8 cellular contexts compared by ENCODE assay signal in genomic region chr17:17495448-17496188, GRCh38. TPM values are rescaled to one million over a fixed set of nuclear protein-coding genes. Genes with fewer than 3 reads are reported as not detected.
DNase-seq lines count a peak whose midpoint lies in the region; ATAC-seq and TF ChIP-seq lines count a peak whose summit lies in the region.

No MANE protein-coding gene starts in this region.

- peaks cover 23% of the 10 kb centered on the region for H3K36me3 Mint-ChIP-seq in MCF 10A (ENCODE audit: insufficient read depth, unreplicated experiment)
- H3K36me3 Mint-ChIP-seq in activated CD8-positive, alpha-beta memory T cell treated with anti-CD3 and anti-CD28 coated beads, Interleukin-2, amount 10 ng/mL, durations not matched to agents 7 days and 5 days = peaks cover 7% of the 10 kb centered on the region
- H3K36me3 Mint-ChIP-seq in neural crest cell (ENCODE audit: low read depth) = peaks cover 3% of the 10 kb centered on the region

- H3K4me1 Mint-ChIP-seq in MCF 10A (ENCODE audit: insufficient read depth, unreplicated experiment) = no peaks in the 10 kb centered on the region
- peaks cover 4% of the 10 kb centered on the region for H3K4me1 Mint-ChIP-seq in activated CD8-positive, alpha-beta memory T cell treated with anti-CD3 and anti-CD28 coated beads, Interleukin-2, amount 10 ng/mL, durations not matched to agents 7 days and 5 days
- H3K4me1 Mint-ChIP-seq in neural crest cell = peaks cover 18% of the 10 kb centered on the region

- peak; percentile 8 for ATAC-seq in activated CD8-positive, alpha-beta memory T cell treated with anti-CD3 and anti-CD28 coated beads, Interleukin-2, amount 10 ng/mL, durations not matched to agents 7 days and 5 days
- ATAC-seq in HG03460 (IDR thresholded peaks at IDR 0.05; ENCODE audit: unreplicated experiment) = no peak

- no peak overlapping the region for H3K27ac Mint-ChIP-seq in MCF 10A (ENCODE audit: low read depth, unreplicated experiment)
- H3K27ac Mint-ChIP-seq in activated CD8-positive, alpha-beta memory T cell treated with anti-CD3 and anti-CD28 coated beads, Interleukin-2, amount 10 ng/mL, durations not matched to agents 7 days and 5 days = no peak overlapping the region
- H3K27ac Mint-ChIP-seq in neural crest cell (ENCODE audit: unreplicated experiment) = no peak overlapping the region

- peak overlapping the region; percentile 65 to 77 (median 70) for H3K4me3 ChIP-seq in breast epithelium
- peak overlapping the region; percentile 62 for H3K4me3 ChIP-seq in fibroblast of pulmonary artery (replicated peaks; ENCODE audit: low read depth, low read length)

- H3K9me3 Mint-ChIP-seq in MCF 10A (ENCODE audit: unreplicated experiment) = no peaks in the 10 kb centered on the region
- no peaks in the 10 kb centered on the region for H3K9me3 Mint-ChIP-seq in activated CD8-positive, alpha-beta memory T cell treated with anti-CD3 and anti-CD28 coated beads, Interleukin-2, amount 10 ng/mL, durations not matched to agents 7 days and 5 days (ENCODE audit: low read depth)
- no peaks in the 10 kb centered on the region for H3K9me3 Mint-ChIP-seq in neural crest cell

- H3K27me3 Mint-ChIP-seq in MCF 10A (ENCODE audit: insufficient read depth, unreplicated experiment) = no peaks in the 10 kb centered on the region
- peaks cover 15% of the 10 kb centered on the region for H3K27me3 Mint-ChIP-seq in activated CD8-positive, alpha-beta memory T cell treated with anti-CD3 and anti-CD28 coated beads, Interleukin-2, amount 10 ng/mL, durations not matched to agents 7 days and 5 days
- H3K27me3 Mint-ChIP-seq in neural crest cell (ENCODE audit: low read depth) = peaks cover 35% of the 10 kb centered on the region

- no peak for TF ChIP-seq POLR2A in breast epithelium (IDR thresholded peaks at IDR 0.05)

- TF ChIP-seq CTCF in breast epithelium (IDR thresholded peaks at IDR 0.05) = no peak
- no peak for TF ChIP-seq CTCF in MCF 10A (IDR thresholded peaks at IDR 0.05; ENCODE audit: unreplicated experiment)
- TF ChIP-seq CTCF in fibroblast of pulmonary artery (IDR thresholded peaks at IDR 0.05; ENCODE audit: low read length, missing control alignments) = no peak
- peak; percentile 10 for TF ChIP-seq CTCF in neural crest cell (conservative IDR thresholded peaks at IDR 0.05)

- DNase-seq in breast epithelium (ENCODE audit: low spot score in 2 of 2) (peak in 1 of 2 donors; percentile 58), MCF 10A (ENCODE audit: unreplicated experiment) (no peak), fibroblast of pulmonary artery (ENCODE audit: low read depth) (peak; percentile 27), neural crest cell (ENCODE audit: low read depth, low spot score) (peak; percentile 22), A172 (ENCODE audit: low spot score) (no peak), NCI-H2196 (lab: John Stamatoyannopoulos, UW; ENCODE audit: unreplicated experiment) (no peak)
- peak; percentile 63 for DNase-seq in activated CD8-positive, alpha-beta memory T cell treated with anti-CD3 and anti-CD28 coated beads, Interleukin-2, amount 10 ng/mL, durations not matched to agents 7 days and 5 days

- no peaks in the 10 kb centered on the region for H3K27me3 ChIP-seq in breast epithelium

- H3K36me3 ChIP-seq in breast epithelium = no peaks in the 10 kb centered on the region

- H3K4me3 Mint-ChIP-seq in MCF 10A (ENCODE audit: unreplicated experiment) (no peak overlapping the region), neural crest cell (peak overlapping the region; percentile 87)
- peak overlapping the region; percentile 48 for H3K4me3 Mint-ChIP-seq in activated CD8-positive, alpha-beta memory T cell treated with anti-CD3 and anti-CD28 coated beads, Interleukin-2, amount 10 ng/mL, durations not matched to agents 7 days and 5 days

- CTCF ChIA-PET in MCF 10A (lab: Yijun Ruan, JAX) = interaction anchor here (0.6 to 3.5 kb wide), 16 partner anchors 9 to 146 kb away, joined by 3 to 42 read pairs (median 8); partner anchors contain the start of gene PEMT
- CTCF ChIA-PET in activated CD8-positive, alpha-beta memory T cell treated with anti-CD3 and anti-CD28 coated beads, Interleukin-2, amount 10 ng/mL, durations not matched to agents 7 days and 5 days (lab: Charles Lee) = interaction anchor here (0.6 to 3.8 kb wide), 34 partner anchors 9 to 645 kb away, joined by 3 to 78 read pairs (median 6); partner anchors contain the start of gene PEMT

- BruUV-seq in MCF 10A (replicated peaks; lab: Mats Ljungman, UMichigan) = no TSS peak

- peak overlapping the region; percentile 80 to 83 for H3K27ac ChIP-seq in breast epithelium

- H3K9me3 ChIP-seq in breast epithelium = no peaks in the 10 kb centered on the region

- POLR2A ChIA-PET in MCF 10A (lab: Yijun Ruan, JAX) = interaction anchor here (0.7 to 1.5 kb wide), 4 partner anchors 100 to 180 kb away, joined by 3 to 11 read pairs (median 3); no protein-coding TSS in a partner anchor

- intact Hi-C loops in breast epithelium (cut with DNase I; ENCODE audit: low total_unique reads) (loop anchor here (2.0 to 10.0 kb wide), 3 partner anchors 147 to 1281 kb away; partner anchors contain the start of genes NCOR1 and PIGL), MCF 10A (cut with micrococcal nuclease) (loop anchor here (1.0 to 2.0 kb wide), 4 partner anchors 75 to 147 kb away; no protein-coding TSS in a partner anchor)

- H3K4me1 ChIP-seq in breast epithelium = no peaks in the 10 kb centered on the region

RNA-seq across cellular contexts. Expression of gene RASD1, which starts 0.6 kb away (rescaled TPM):
- total RNA-seq in breast epithelium (100 to 1,000 TPM in 1 of 3 donors, 10 to 100 TPM in 2; 64.0 to 140 (median 75.0) TPM), MCF 10A (2022) (0.21 TPM in 1 of 2 replicates, not detected in the other), neural crest cell (8.0 and 8.3 TPM in 2 replicates)
- 1 to 10 TPM; 2.2 to 2.5 TPM for total RNA-seq in activated CD8-positive, alpha-beta memory T cell treated with anti-CD3 and anti-CD28 coated beads, Interleukin-2, amount 10 ng/mL, durations not matched to agents 7 days and 5 days
- not detected in 2 replicates for total RNA-seq in A172 (2014; rRNA removed; shearing (Covaris generic))

RNA-seq across cellular contexts. Expression of gene MED9, which starts 18.8 kb away (rescaled TPM):
- 10 to 100 TPM; 13.4 to 22.5 (median 20.0) TPM for total RNA-seq in breast epithelium
- total RNA-seq in MCF 10A (2022) = 8.1 and 10.5 TPM in 2 replicates
- total RNA-seq in activated CD8-positive, alpha-beta memory T cell treated with anti-CD3 and anti-CD28 coated beads, Interleukin-2, amount 10 ng/mL, durations not matched to agents 7 days and 5 days = 10 to 100 TPM; 15.1 to 17.5 TPM
- total RNA-seq in neural crest cell = 20.5 and 22.2 TPM in 2 replicates
- 6.4 and 9.9 TPM in 2 replicates for total RNA-seq in A172 (2014; rRNA removed; shearing (Covaris generic))

Comparison
In these comparisons a context has a peak if more than half of its experiments do, and no peak if none do; other contexts are left out.
1. DNase-seq: peak in activated CD8-positive, alpha-beta memory T cell treated with anti-CD3 and anti-CD28 coated beads, Interleukin-2, amount 10 ng/mL, durations not matched to agents 7 days and 5 days (single experiment), fibroblast of pulmonary artery (single experiment) and neural crest cell (single experiment); none in MCF 10A (single experiment), A172 (single experiment) and NCI-H2196 (single experiment).